Comparison of ENCODE assay signal across 17 cellular contexts in genomic region chr17:78014651-78015050, GRCh38. TPM values are rescaled to one million over a fixed set of nuclear protein-coding genes. Genes with fewer than 3 reads are reported as not detected.
DNase-seq lines count a peak whose midpoint lies in the region; TF ChIP-seq lines count a peak whose summit lies in the region.
"Had no signal": no experiment of that assay in that cellular context is flagged by ENCODE, and none has a peak within 500 bp of the region (broad histone marks: within the 10 kb centered on the region; RNA-seq: fewer than 3 reads in every experiment).

No MANE protein-coding gene starts in this region.

- in situ Hi-C loops in G401 (cut with HindIII; ENCODE audit: low sequenced_read_pairs) = no loop called here

- no peak overlapping the region for H2AFZ ChIP-seq in hepatocyte

- H3K4me2 ChIP-seq in hepatocyte = no peak overlapping the region

- no peak for TF ChIP-seq POLR2A in testis (IDR thresholded peaks at IDR 0.05)

- no peaks in the 10 kb centered on the region for H3K27me3 Mint-ChIP-seq in CD4-positive, alpha-beta memory T cell
- H3K27me3 Mint-ChIP-seq: IgD-negative memory B cell had no signal

- CTCF ChIA-PET in CD4-positive, alpha-beta memory T cell (lab: Charles Lee; ENCODE audit: partially characterized antibody) = interaction anchor here (0.7 to 12.2 kb wide), 20 partner anchors 8 to 1052 kb away, joined by 3 to 121 read pairs (median 6); partner anchors contain the start of gene TNRC6C

- WGBS in testis, 2 donors = 52 to 61% methylated on average over 5 of the region's 5 CpGs
- WGBS in hepatocyte (ENCODE audit: low lambda C conversion rate, missing lambda C conversion rate) = 83% methylated on average over 5 of the region's 5 CpGs

- intact Hi-C loops in CD4-positive, alpha-beta memory T cell (cut with micrococcal nuclease) = loop anchor here (1.0 to 5.0 kb wide), 4 partner anchors 52 to 472 kb away; no protein-coding TSS in a partner anchor
- intact Hi-C loops in testis (cut with DNase I; ENCODE audit: low total_unique reads) = loop anchor here (10.0 kb wide), 1 partner anchor 470 kb away; no protein-coding TSS in a partner anchor

- H3K9me2 ChIP-seq in hepatocyte (replicated peaks; ENCODE audit: insufficient read depth) = no peaks in the 10 kb centered on the region

- H3K36me3 Mint-ChIP-seq in CD4-positive, alpha-beta memory T cell = peaks cover 6 to 28% of the 10 kb centered on the region in 2 donors
- H3K36me3 Mint-ChIP-seq: IgD-negative memory B cell had no signal

- POLR2A ChIA-PET in CD4-positive, alpha-beta memory T cell (lab: Charles Lee; ENCODE audit: partially characterized antibody) = interaction anchor here (1.3 to 6.2 kb wide), 3 partner anchors 56 to 370 kb away, joined by 3 to 63 read pairs (median 9); partner anchors contain the start of gene TNRC6C

- H3K4me1 ChIP-seq in CD4-positive, alpha-beta memory T cell (ENCODE audit: insufficient read depth, low read length) = peaks cover 19% of the 10 kb centered on the region
- H3K4me1 ChIP-seq in testis = no peaks in the 10 kb centered on the region
- no peaks in the 10 kb centered on the region for H3K4me1 ChIP-seq in hepatocyte (ENCODE audit: insufficient read depth)
- H3K4me1 ChIP-seq: BE2C, Caco-2, Peyer's patch, SJCRH30 had no signal

- peaks cover 26 to 48% (median 36%) of the 10 kb centered on the region in 4 donors for H3K4me1 Mint-ChIP-seq in CD4-positive, alpha-beta memory T cell

- no peaks in the 10 kb centered on the region for H3K9me3 Mint-ChIP-seq in CD4-positive, alpha-beta memory T cell
- H3K9me3 Mint-ChIP-seq: IgD-negative memory B cell had no signal

- H4K20me1 ChIP-seq in hepatocyte (ENCODE audit: insufficient read depth, poor library complexity, severe bottlenecking) = no peaks in the 10 kb centered on the region

- no peak overlapping the region for H3K27ac Mint-ChIP-seq in CD4-positive, alpha-beta memory T cell
- H3K27ac Mint-ChIP-seq: IgD-negative memory B cell had no signal

- no peak overlapping the region for H3K4me3 ChIP-seq in CD4-positive, alpha-beta memory T cell (ENCODE audit: low read length in 2 of 2)
- H3K4me3 ChIP-seq in testis = no peak overlapping the region
- H3K4me3 ChIP-seq in hepatocyte = no peak overlapping the region
- H3K4me3 ChIP-seq: Peyer's patch, SJCRH30 had no signal

- TF ChIP-seq CTCF in testis (IDR thresholded peaks at IDR 0.05) (no peak), hepatocyte (IDR thresholded peaks at IDR 0.05; ENCODE audit: poor library complexity) (no peak)

- no peak overlapping the region for H3K4me3 Mint-ChIP-seq in CD4-positive, alpha-beta memory T cell
- H3K4me3 Mint-ChIP-seq: IgD-negative memory B cell had no signal

- DNase-seq in NCI-H748 (lab: John Stamatoyannopoulos, UW; ENCODE audit: unreplicated experiment) (peak; percentile 26), NCI-H748 treated with DMSO at 0.1 percent for 48 hours (lab: John Stamatoyannopoulos, UW) (no peak), G401 (ENCODE audit: low spot score) (peak; percentile 65), NCI-H524 treated with DMSO at 0.1 percent for 48 hours (lab: John Stamatoyannopoulos, UW) (peak; percentile 25), medulla oblongata (ENCODE audit: extremely low spot score) (peak; percentile 25), testis (no peak), hepatocyte (ENCODE audit: low spot score) (no peak)
- no peak for DNase-seq in CD4-positive, alpha-beta memory T cell
- DNase-seq: BE2C, Caco-2, GDM1, NCI-H1105, NCI-H2107, NCI-H345, Peyer's patch, SJCRH30 had no signal

- H3K27ac ChIP-seq in CD4-positive, alpha-beta memory T cell (ENCODE audit: low read depth, low read length) = no peak overlapping the region
- no peak overlapping the region for H3K27ac ChIP-seq in testis
- no peak overlapping the region for H3K27ac ChIP-seq in hepatocyte
- H3K27ac ChIP-seq: Peyer's patch, SJCRH30 had no signal

- peaks cover 5% of the 10 kb centered on the region for H3K36me3 ChIP-seq in CD4-positive, alpha-beta memory T cell (ENCODE audit: insufficient read depth, low read length)
- H3K36me3 ChIP-seq in testis (ENCODE audit: low read depth, missing control alignments) (no peaks in the 10 kb centered on the region), hepatocyte (replicated peaks; ENCODE audit: insufficient read depth, low read depth) (no peaks in the 10 kb centered on the region)
- H3K36me3 ChIP-seq: Peyer's patch, SJCRH30 had no signal

- H3K79me2 ChIP-seq in hepatocyte = no peaks in the 10 kb centered on the region

- H3K27me3 ChIP-seq in CD4-positive, alpha-beta memory T cell (ENCODE audit: insufficient read depth, low read length) = no peaks in the 10 kb centered on the region
- H3K27me3 ChIP-seq in testis (no peaks in the 10 kb centered on the region), hepatocyte (no peaks in the 10 kb centered on the region)
- H3K27me3 ChIP-seq: BE2C, Peyer's patch, SJCRH30 had no signal

- H3K9me3 ChIP-seq in CD4-positive, alpha-beta memory T cell (ENCODE audit: control insufficient read depth in 1 of 2, low read length in 2 of 2) = no peaks in the 10 kb centered on the region
- H3K9me3 ChIP-seq in testis (no peaks in the 10 kb centered on the region), hepatocyte (ENCODE audit: low read depth) (no peaks in the 10 kb centered on the region)
- H3K9me3 ChIP-seq: BE2C, Caco-2, Peyer's patch, SJCRH30 had no signal

RNA-seq across cellular contexts. Expression of gene TNRC6C, which starts 56.1 kb away (rescaled TPM):
- total RNA-seq in G401 (2014; rRNA removed; shearing (Covaris generic)) = 2.5 and 2.7 TPM in 2 replicates
- total RNA-seq in CD4-positive, alpha-beta memory T cell = 100 to 1,000 TPM; 105 to 112 TPM
- 1 to 10 TPM; 1.3 to 9.4 TPM for polyA plus RNA-seq in CD4-positive, alpha-beta memory T cell
- 10 to 100 TPM; 27.4 to 35.6 TPM for total RNA-seq in testis
- polyA plus RNA-seq in testis (ENCODE audit: insufficient read depth, low read depth, low replicate concordance) = 26.2 TPM
- total RNA-seq in hepatocyte = 3.5 and 4.2 TPM in 2 replicates
- 5.1 and 5.6 TPM in 2 replicates for polyA plus RNA-seq in hepatocyte

Comparison
In these comparisons a context has a peak if more than half of its experiments do, and no peak if none do; other contexts are left out.
1. DNase-seq: peak in NCI-H748 (single experiment), G401 (single experiment), NCI-H524 treated with DMSO at 0.1 percent for 48 hours (single experiment) and medulla oblongata (single experiment); none in NCI-H748 treated with DMSO at 0.1 percent for 48 hours (single experiment), CD4-positive, alpha-beta memory T cell (0 of 5), testis (single experiment) and hepatocyte (single experiment).